8 cellular contexts compared by ENCODE assay signal in the genomic region with DNA sequence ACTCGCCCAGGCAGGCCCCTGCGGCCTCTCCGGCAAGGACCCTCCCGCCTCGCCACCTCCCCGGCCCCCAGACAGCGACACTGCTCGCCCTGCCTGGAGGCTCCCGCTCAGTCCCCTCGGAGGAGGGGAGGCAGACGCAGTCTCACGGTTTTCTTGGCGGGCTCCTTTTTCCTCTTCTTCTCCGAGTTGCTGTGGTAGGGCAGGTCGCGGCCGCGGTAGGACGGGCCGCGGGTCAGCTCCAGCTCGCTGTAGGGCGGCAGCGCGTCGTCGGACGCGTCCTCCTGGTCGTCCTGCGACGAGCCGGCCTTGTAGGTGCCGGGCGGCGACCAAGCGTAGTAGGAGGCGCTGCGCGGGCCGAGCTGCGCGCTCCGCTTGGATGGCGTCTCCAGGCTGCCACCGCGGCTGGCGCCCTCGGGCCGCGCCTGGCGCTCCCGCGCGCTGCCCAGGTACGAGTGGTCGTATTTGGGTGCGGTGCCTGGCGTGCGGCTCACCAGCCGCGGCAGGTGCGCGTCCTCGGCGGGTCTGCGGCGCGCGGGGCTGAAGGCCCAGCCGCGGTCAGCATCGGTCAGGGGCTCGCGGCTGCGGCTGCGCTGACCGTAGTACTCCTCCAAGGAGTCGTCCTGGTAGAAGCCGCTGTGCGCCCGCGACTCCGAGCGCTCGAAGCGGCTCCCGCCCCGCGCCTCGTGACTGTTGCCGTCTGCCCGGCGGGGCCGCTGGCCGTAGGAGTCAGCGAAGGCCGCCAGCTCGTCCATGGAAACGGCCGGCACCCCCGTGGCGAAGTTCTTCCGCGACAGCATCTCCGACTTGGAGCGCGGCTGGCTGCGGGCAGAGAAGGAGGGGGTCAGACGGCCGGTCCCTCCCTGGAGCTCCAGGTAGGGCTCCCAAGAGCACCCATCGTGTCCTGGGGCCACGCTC. TPM values are rescaled to one million over a fixed set of nuclear protein-coding genes. Genes with fewer than 3 reads are reported as not detected.
A peak's percentile ranks its signal among the peaks of the same experiment; 100 is the strongest.
DNase-seq lines count a peak whose midpoint lies in the region; ATAC-seq and TF ChIP-seq lines count a peak whose summit lies in the region.

No MANE protein-coding gene starts in this region.

- peaks cover 22% of the 10 kb centered on the region for H3K27me3 Mint-ChIP-seq in neural crest cell (ENCODE audit: low read depth)

- no peaks in the 10 kb centered on the region for H3K9me3 Mint-ChIP-seq in neural crest cell

- no peaks in the 10 kb centered on the region for H3K4me1 ChIP-seq in fibroblast of lung (ENCODE audit: control insufficient read depth, extremely low read depth, insufficient read depth, low read length)

- H3K9ac ChIP-seq in fibroblast of lung (ENCODE audit: insufficient read depth, low read length) = no peak overlapping the region

- peak overlapping the region; percentile 5 for H2AFZ ChIP-seq in fibroblast of lung (ENCODE audit: low read length)

- no peaks in the 10 kb centered on the region for H3K79me2 ChIP-seq in fibroblast of lung (ENCODE audit: control insufficient read depth, insufficient read depth, low read length)

- peaks cover 27% of the 10 kb centered on the region for H3K27me3 ChIP-seq in fibroblast of lung (ENCODE audit: control insufficient read depth, insufficient read depth, low read length)

- ATAC-seq in HG02973 (IDR thresholded peaks at IDR 0.05; ENCODE audit: unreplicated experiment) = no peak
- ATAC-seq in GM18858 (IDR thresholded peaks at IDR 0.05; ENCODE audit: unreplicated experiment) = no peak

- no peak overlapping the region for H3K4me3 ChIP-seq in fibroblast of lung (replicated peaks in 1 of 4; ENCODE audit: control extremely low read depth in 1 of 4, insufficient read depth in 1 of 4, low read depth in 3 of 4, low read length in 4 of 4)

- H3K9me3 ChIP-seq in fibroblast of lung (ENCODE audit: control insufficient read depth, insufficient read depth, low read depth, low read length) = no peaks in the 10 kb centered on the region

- H3K36me3 ChIP-seq in fibroblast of lung (ENCODE audit: control insufficient read depth, insufficient read depth, low read length) = no peaks in the 10 kb centered on the region

- H3K27ac ChIP-seq in fibroblast of lung (ENCODE audit: insufficient read depth, low read length) = no peak overlapping the region

- no peak overlapping the region for H3K27ac Mint-ChIP-seq in neural crest cell (ENCODE audit: unreplicated experiment)

- no peak for TF ChIP-seq CTCF in fibroblast of lung (conservative IDR thresholded peaks at IDR 0.05 in 1 of 2, IDR thresholded peaks at IDR 0.05 in 1 of 2; ENCODE audit: low read depth in 1 of 2, low read length in 2 of 2)
- TF ChIP-seq CTCF in neural crest cell (conservative IDR thresholded peaks at IDR 0.05) = no peak

- H4K20me1 ChIP-seq in fibroblast of lung (ENCODE audit: control insufficient read depth, extremely low read depth, insufficient read depth, low read length) = no peaks in the 10 kb centered on the region

- no peak overlapping the region for H3K4me2 ChIP-seq in fibroblast of lung (ENCODE audit: extremely low read depth, insufficient read depth, low read length)

- DNase-seq in Ammon's horn (ENCODE audit: low spot score) (peak; percentile 13), NCI-H2227 (lab: John Stamatoyannopoulos, UW; ENCODE audit: unreplicated experiment) (peak; percentile 76), fibroblast of lung (ENCODE audit: low read depth in 2 of 2) (no peak), neural crest cell (ENCODE audit: low read depth, low spot score) (peak; percentile 14), NOMO-1 (lab: John Stamatoyannopoulos, UW; ENCODE audit: unreplicated experiment in 2 of 2) (no peak)
- DNase-seq in effector CD4-positive, alpha-beta T cell = no peak

- no peak overlapping the region for H3K4me3 Mint-ChIP-seq in neural crest cell

- peaks cover 17% of the 10 kb centered on the region for H3K4me1 Mint-ChIP-seq in neural crest cell

- peaks cover 26% of the 10 kb centered on the region for H3K36me3 Mint-ChIP-seq in neural crest cell (ENCODE audit: low read depth)

RNA-seq across cellular contexts. Expression of gene TADA1, which starts 44.8 kb away (rescaled TPM):
- total RNA-seq in fibroblast of lung (10.5 and 12.9 TPM in 2 replicates), neural crest cell (24.1 and 25.6 TPM in 2 replicates)
- polyA plus RNA-seq in fibroblast of lung = 12.7 and 13.2 TPM in 2 replicates
- 6.0 and 6.4 TPM in 2 replicates for polyA plus RNA-seq in fibroblast of lung (2012)
- polyA minus RNA-seq in fibroblast of lung (ENCODE audit: low replicate concordance) = 3.0 and 4.3 TPM in 2 replicates

RNA-seq across cellular contexts. Expression of gene ILDR2, which starts 54.5 kb away (rescaled TPM):
- total RNA-seq in fibroblast of lung (under 0.01 TPM in 2 replicates), neural crest cell (27.4 and 30.3 TPM in 2 replicates)
- polyA plus RNA-seq in fibroblast of lung = 0.03 and 0.14 TPM in 2 replicates
- 0.06 and 0.07 TPM in 2 replicates for polyA plus RNA-seq in fibroblast of lung (2012)
- polyA minus RNA-seq in fibroblast of lung (ENCODE audit: low replicate concordance) = 0.31 TPM in 1 of 2 replicates, not detected in the other

Comparison
In these comparisons a context has a peak if more than half of its experiments do, and no peak if none do; other contexts are left out.
1. DNase-seq: peak in Ammon's horn (single experiment), NCI-H2227 (single experiment) and neural crest cell (single experiment); none in fibroblast of lung (0 of 2), effector CD4-positive, alpha-beta T cell (single experiment) and NOMO-1 (0 of 2).
2. RNA of gene ILDR2, which starts 54.5 kb away (total RNA-seq): 27.4 to 30.3 TPM in neural crest cell; under 0.01 TPM in fibroblast of lung; every median in the first group is over 10 times any median in the second.